17 cellular contexts compared by ENCODE assay signal in genomic region chr6:6466967-6467761, GRCh38.
DNase-seq lines count a peak whose midpoint lies in the region; ATAC-seq, FAIRE-seq and TF ChIP-seq lines count a peak whose summit lies in the region.
"Had no signal": no experiment of that assay in that cellular context is flagged by ENCODE, and none has a peak within 500 bp of the region (broad histone marks: within the 10 kb centered on the region; RNA-seq: fewer than 3 reads in every experiment).

No MANE protein-coding gene starts in this region.

- no peak overlapping the region for H3K9ac ChIP-seq in astrocyte (ENCODE audit: low read length)

- no peaks in the 10 kb centered on the region for H3K27me3 ChIP-seq in astrocyte (ENCODE audit: insufficient read depth, low read length)
- H3K27me3 ChIP-seq in kidney epithelial cell (ENCODE audit: control insufficient read depth, insufficient read depth, low read length): no peaks in the 10 kb centered on the region

- no peaks in the 10 kb centered on the region for H3K79me2 ChIP-seq in astrocyte (ENCODE audit: insufficient read depth, low read length)

- TF ChIP-seq CTCF in Calu3 (IDR thresholded peaks at IDR 0.05; ENCODE audit: unreplicated experiment): no peak
- TF ChIP-seq CTCF in astrocyte (IDR thresholded peaks at IDR 0.05; ENCODE audit: insufficient read depth, low read depth, low read length): no peak
- TF ChIP-seq CTCF in kidney epithelial cell (IDR thresholded peaks at IDR 0.05; ENCODE audit: insufficient read depth, low read length, poor library complexity, severe bottlenecking): no peak
- no peak for TF ChIP-seq CTCF in nephron progenitor cell (IDR thresholded peaks at IDR 0.05)

- CTCF ChIA-PET in Calu3 (lab: Charles Lee): no interaction called here

- H3K4me1 ChIP-seq in astrocyte (ENCODE audit: insufficient read depth, low read length): no peaks in the 10 kb centered on the region

- DNase-seq in Calu3: peak; percentile 6
- peak; percentile 68 for DNase-seq in HPDE6-E6E7 (ENCODE audit: extremely low spot score)
- DNase-seq in astrocyte (ENCODE audit: low read depth): no peak
- peak; percentile 61 for DNase-seq in kidney epithelial cell (ENCODE audit: low read depth)
- no peak for DNase-seq in nephron progenitor cell
- no peak for DNase-seq in activated T-helper 1 cell treated with anti-CD3 and anti-CD28 coated beads, Interleukin-12 subunit alpha, Interleukin-12 subunit beta, Interleukin-2, Interleukin-4 antibody, amounts not matched to agents 30 ng/mL and 10 ng/mL and 1 ng/mL, durations not matched to agents 14 hours and 24 hours and 36 hours (ENCODE audit: low spot score)
- DNase-seq in NCI-H2107 treated with DMSO at 0.1 percent for 48 hours (lab: John Stamatoyannopoulos, UW; ENCODE audit: unreplicated experiment): no peak
- DNase-seq: activated CD8-positive, alpha-beta memory T cell treated with anti-CD3 and anti-CD28 coated beads for 24 hours; activated gamma-delta T cell treated with Interleukin-2 at 50 U/mL for 16 hours; DMS153; foreskin melanocyte; H7; KG1; NCI-H1930 had no signal

- no peak overlapping the region for H3K4me3 ChIP-seq in astrocyte (ENCODE audit: insufficient read depth, low read depth, low read length)
- H3K4me3 ChIP-seq in kidney epithelial cell (ENCODE audit: low read depth, low read length): no peak overlapping the region

- no peak overlapping the region for H3K4me2 ChIP-seq in astrocyte (ENCODE audit: low read length)

- H3K36me3 Mint-ChIP-seq in Calu3 (ENCODE audit: insufficient read depth, unreplicated experiment) (no peaks in the 10 kb centered on the region), astrocyte (ENCODE audit: low read depth, unreplicated experiment) (no peaks in the 10 kb centered on the region), nephron progenitor cell (ENCODE audit: low read depth) (peaks cover 4% of the 10 kb centered on the region)
- no peaks in the 10 kb centered on the region for H3K36me3 Mint-ChIP-seq in activated T-helper 1 cell treated with anti-CD3 and anti-CD28 coated beads, Interleukin-12 subunit alpha, Interleukin-12 subunit beta, Interleukin-2, Interleukin-4 antibody, amounts not matched to agents 30 ng/mL and 10 ng/mL and 1 ng/mL, durations not matched to agents 14 hours and 24 hours and 36 hours (ENCODE audit: low read depth)
- H3K36me3 Mint-ChIP-seq: brain had no signal

- H3K36me3 ChIP-seq in astrocyte (ENCODE audit: insufficient read depth, low read length) (no peaks in the 10 kb centered on the region), kidney epithelial cell (ENCODE audit: control insufficient read depth, insufficient read depth, low read length) (no peaks in the 10 kb centered on the region)

- no peak overlapping the region for H3K27ac ChIP-seq in astrocyte (ENCODE audit: low read depth, low read length)

- no TSS peak for BruUV-seq in Calu3 (replicated peaks; lab: Mats Ljungman, UMichigan)

- H4K20me1 ChIP-seq in astrocyte (ENCODE audit: insufficient read depth, low read length): no peaks in the 10 kb centered on the region

- intact Hi-C loops in Calu3 (cut with micrococcal nuclease; ENCODE audit: unreplicated experiment): no loop called here
- intact Hi-C loops in activated T-helper 1 cell treated with anti-CD3 and anti-CD28 coated beads, Interleukin-12 subunit alpha, Interleukin-12 subunit beta, Interleukin-2, Interleukin-4 antibody, amounts not matched to agents 30 ng/mL and 10 ng/mL and 1 ng/mL, durations not matched to agents 14 hours and 24 hours and 36 hours (cut with micrococcal nuclease): no loop called here

- ATAC-seq in HG03025 (IDR thresholded peaks at IDR 0.05; ENCODE audit: low FRiP score, unreplicated experiment): no peak
- ATAC-seq: SK-N-SH treated with all-trans-retinoic acid at 6 μM for 48 hours had no signal

- no peak overlapping the region for H2AFZ ChIP-seq in astrocyte (ENCODE audit: low read depth, low read length)

- no peak overlapping the region for H3K27ac Mint-ChIP-seq in Calu3 (ENCODE audit: unreplicated experiment)
- peak overlapping the region; percentile 21 for H3K27ac Mint-ChIP-seq in astrocyte (ENCODE audit: unreplicated experiment)
- H3K27ac Mint-ChIP-seq in nephron progenitor cell: no peak overlapping the region
- H3K27ac Mint-ChIP-seq in activated T-helper 1 cell treated with anti-CD3 and anti-CD28 coated beads, Interleukin-12 subunit alpha, Interleukin-12 subunit beta, Interleukin-2, Interleukin-4 antibody, amounts not matched to agents 30 ng/mL and 10 ng/mL and 1 ng/mL, durations not matched to agents 14 hours and 24 hours and 36 hours: no peak overlapping the region
- H3K27ac Mint-ChIP-seq: brain had no signal

- no peak overlapping the region for H3K4me3 Mint-ChIP-seq in Calu3 (ENCODE audit: low read depth, unreplicated experiment)
- no peak overlapping the region for H3K4me3 Mint-ChIP-seq in astrocyte (ENCODE audit: unreplicated experiment)
- H3K4me3 Mint-ChIP-seq in nephron progenitor cell: no peak overlapping the region
- no peak overlapping the region for H3K4me3 Mint-ChIP-seq in activated T-helper 1 cell treated with anti-CD3 and anti-CD28 coated beads, Interleukin-12 subunit alpha, Interleukin-12 subunit beta, Interleukin-2, Interleukin-4 antibody, amounts not matched to agents 30 ng/mL and 10 ng/mL and 1 ng/mL, durations not matched to agents 14 hours and 24 hours and 36 hours
- H3K4me3 Mint-ChIP-seq: brain had no signal

- H3K9me3 Mint-ChIP-seq in Calu3 (ENCODE audit: low read depth, unreplicated experiment): no peaks in the 10 kb centered on the region
- peaks cover 4% of the 10 kb centered on the region for H3K9me3 Mint-ChIP-seq in astrocyte (ENCODE audit: unreplicated experiment)
- peaks cover 11% of the 10 kb centered on the region for H3K9me3 Mint-ChIP-seq in nephron progenitor cell
- H3K9me3 Mint-ChIP-seq in activated T-helper 1 cell treated with anti-CD3 and anti-CD28 coated beads, Interleukin-12 subunit alpha, Interleukin-12 subunit beta, Interleukin-2, Interleukin-4 antibody, amounts not matched to agents 30 ng/mL and 10 ng/mL and 1 ng/mL, durations not matched to agents 14 hours and 24 hours and 36 hours: no peaks in the 10 kb centered on the region

- FAIRE-seq in astrocyte (lab: Jason Lieb, UNC): no peak

- peaks cover 22% of the 10 kb centered on the region for H3K27me3 Mint-ChIP-seq in Calu3 (ENCODE audit: unreplicated experiment)
- H3K27me3 Mint-ChIP-seq in astrocyte (ENCODE audit: low read depth, unreplicated experiment): no peaks in the 10 kb centered on the region
- H3K27me3 Mint-ChIP-seq in nephron progenitor cell (ENCODE audit: low read depth, poor library complexity): peaks cover 23% of the 10 kb centered on the region
- peaks cover 18% of the 10 kb centered on the region for H3K27me3 Mint-ChIP-seq in activated T-helper 1 cell treated with anti-CD3 and anti-CD28 coated beads, Interleukin-12 subunit alpha, Interleukin-12 subunit beta, Interleukin-2, Interleukin-4 antibody, amounts not matched to agents 30 ng/mL and 10 ng/mL and 1 ng/mL, durations not matched to agents 14 hours and 24 hours and 36 hours (ENCODE audit: insufficient read depth)
- H3K27me3 Mint-ChIP-seq: brain had no signal

- H3K4me1 Mint-ChIP-seq in Calu3 (ENCODE audit: low read depth, unreplicated experiment) (no peaks in the 10 kb centered on the region), astrocyte (ENCODE audit: low read depth, unreplicated experiment) (peaks cover 9% of the 10 kb centered on the region), nephron progenitor cell (no peaks in the 10 kb centered on the region)
- H3K4me1 Mint-ChIP-seq in activated T-helper 1 cell treated with anti-CD3 and anti-CD28 coated beads, Interleukin-12 subunit alpha, Interleukin-12 subunit beta, Interleukin-2, Interleukin-4 antibody, amounts not matched to agents 30 ng/mL and 10 ng/mL and 1 ng/mL, durations not matched to agents 14 hours and 24 hours and 36 hours (ENCODE audit: low read depth): no peaks in the 10 kb centered on the region
- H3K4me1 Mint-ChIP-seq: brain had no signal

- H3K9me3 ChIP-seq in astrocyte (ENCODE audit: insufficient read depth, low read depth, low read length): peaks cover 6% of the 10 kb centered on the region

Comparison
In these comparisons a context has a peak if more than half of its experiments do, and no peak if none do; other contexts are left out.
1. DNase-seq: peak in Calu3 (single experiment), HPDE6-E6E7 (single experiment) and kidney epithelial cell (single experiment); none in astrocyte (single experiment), nephron progenitor cell (single experiment), activated T-helper 1 cell treated with anti-CD3 and anti-CD28 coated beads, Interleukin-12 subunit alpha, Interleukin-12 subunit beta, Interleukin-2, Interleukin-4 antibody, amounts not matched to agents 30 ng/mL and 10 ng/mL and 1 ng/mL, durations not matched to agents 14 hours and 24 hours and 36 hours (single experiment) and NCI-H2107 treated with DMSO at 0.1 percent for 48 hours (single experiment).